In the genomic region with DNA sequence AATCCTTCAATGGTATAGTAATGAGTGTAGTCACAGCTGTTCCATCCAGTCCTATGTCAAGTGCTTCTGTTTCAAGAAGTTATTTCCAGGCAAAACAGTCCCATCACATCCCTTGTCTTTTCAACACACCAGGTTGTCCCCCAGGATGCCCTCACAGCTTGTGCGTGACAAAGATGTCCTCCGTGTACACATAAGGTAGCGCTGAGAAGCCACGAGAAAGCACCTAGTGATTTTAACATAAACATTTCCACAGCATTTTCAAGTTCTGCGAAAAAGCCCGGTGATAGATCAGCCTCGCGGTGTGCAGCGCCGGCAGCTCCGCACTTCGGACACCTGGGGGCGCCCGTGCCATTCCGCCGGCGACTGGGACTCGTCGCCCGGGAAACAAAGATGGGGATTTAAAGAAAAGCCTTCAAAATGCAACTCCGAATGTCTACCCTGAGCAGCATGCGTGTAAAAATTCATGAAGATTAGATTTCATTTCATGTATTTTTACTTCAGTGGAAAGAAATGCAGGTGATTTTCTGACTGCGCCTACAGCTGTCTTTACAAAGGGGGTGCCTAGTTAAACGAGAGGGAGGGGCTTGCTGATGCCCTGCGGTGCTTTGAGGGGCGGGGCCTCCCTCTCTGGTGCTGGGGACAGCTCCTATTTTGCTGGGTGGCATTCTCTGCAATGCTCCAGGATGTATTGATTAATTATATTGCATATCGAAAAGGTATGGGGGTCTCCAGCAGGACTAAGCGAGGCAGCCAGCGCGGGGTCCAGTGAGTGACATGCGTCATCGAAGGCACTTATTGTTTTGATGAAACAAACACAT, we compare ENCODE assay signal across 8 cellular contexts. TPM values are rescaled to one million over a fixed set of nuclear protein-coding genes. Genes with fewer than 3 reads are reported as not detected.
DNase-seq lines count a peak whose midpoint lies in the region; ATAC-seq and TF ChIP-seq lines count a peak whose summit lies in the region.

No MANE protein-coding gene starts in this region.

- no peak overlapping the region; the same call in 1 of the 2 replicates for H3K4me3 ChIP-seq in AG10803 (ENCODE audit: low read length)

- peak; percentile 95 for TF ChIP-seq CTCF in AG10803 (conservative IDR thresholded peaks at IDR 0.05; ENCODE audit: low read length)

- H3K27ac ChIP-seq in epithelial cell of prostate = no peak overlapping the region

- ATAC-seq in GM18907 (IDR thresholded peaks at IDR 0.05; ENCODE audit: unreplicated experiment) = peak; percentile 77
- peak; percentile 53 for ATAC-seq in HG03442 (IDR thresholded peaks at IDR 0.05; ENCODE audit: unreplicated experiment)

- DNase-seq in AG10803 (ENCODE audit: low read depth) = peak; percentile 55
- DNase-seq in NCI-H774 (lab: John Stamatoyannopoulos, UW) = peak; percentile 27
- peak; percentile 24 to 54 (median 47) for DNase-seq in activated CD8-positive, alpha-beta memory T cell treated with anti-CD3 and anti-CD28 coated beads for 48 hours (ENCODE audit: low read depth in 2 of 3, low spot score in 2 of 3)
- DNase-seq in epithelial cell of prostate (ENCODE audit: low read depth, low spot score) = peak; percentile 5
- DNase-seq in myocyte (ENCODE audit: low read depth) = peak; percentile 75
- DNase-seq in stimulated activated naive CD4-positive, alpha-beta T cell treated with Interleukin-2 at 50 U/mL for 16 hours (lab: John Stamatoyannopoulos, UW) = peak; percentile 40

RNA-seq across cellular contexts. Expression of gene KY, which starts 49.9 kb away (rescaled TPM):
- 1.6 and 4.3 TPM in 2 replicates for total RNA-seq in myocyte
- polyA plus RNA-seq in myocyte (2012) = 0.28 TPM

Comparison
In these comparisons a context has a peak if more than half of its experiments do, and no peak if none do; other contexts are left out.
1. DNase-seq: peak in every context shown above with its lines; median percentile 75 in myocyte; 55 in AG10803; 47 in activated CD8-positive, alpha-beta memory T cell treated with anti-CD3 and anti-CD28 coated beads for 48 hours; 40 in stimulated activated naive CD4-positive, alpha-beta T cell treated with Interleukin-2 at 50 U/mL for 16 hours; 27 in NCI-H774; 5 in epithelial cell of prostate.